ENCODE assay signal across 1 cellular context in genomic region chr2:119224391-119224972, GRCh38.
TF ChIP-seq lines count a peak whose summit lies in the region.

No MANE protein-coding gene starts in this region.

TF ChIP-seq in GM23338, 12 proteins besides CTCF, POLR2A, EP300 and RAD21 (continued from another document):
- TF ChIP-seq ZNF462 (CRISPR knock-in tag; IDR thresholded peaks at IDR 0.05) (no peak), EZH2phosphoT487 (IDR thresholded peaks at IDR 0.05; ENCODE audit: unreplicated experiment) (no peak), NANOG (IDR thresholded peaks at IDR 0.05; ENCODE audit: borderline replicate concordance) (no peak), POLR2AphosphoS5 (IDR thresholded peaks at IDR 0.05; ENCODE audit: low read depth) (no peak), JUNB (IDR thresholded peaks at IDR 0.05; ENCODE audit: unreplicated experiment) (no peak)
